ENCODE assay signal across 9 cellular contexts in genomic region chr7:105269397-105269796, GRCh38.
DNase-seq lines count a peak whose midpoint lies in the region; ATAC-seq and TF ChIP-seq lines count a peak whose summit lies in the region.
"Had no signal": no experiment of that assay in that cellular context is flagged by ENCODE, and none has a peak within 500 bp of the region (broad histone marks: within the 10 kb centered on the region; RNA-seq: fewer than 3 reads in every experiment).

No MANE protein-coding gene starts in this region.

- no peak for TF ChIP-seq CTCF in kidney epithelial cell (IDR thresholded peaks at IDR 0.05; ENCODE audit: insufficient read depth, low read length, poor library complexity, severe bottlenecking)
- TF ChIP-seq CTCF in testis (IDR thresholded peaks at IDR 0.05), result no peak

- peak; percentile 53 for DNase-seq in NCI-H1092 treated with DMSO at 0.1 percent for 48 hours (lab: John Stamatoyannopoulos, UW)
- no peak for DNase-seq in NCI-H1092 (lab: John Stamatoyannopoulos, UW)
- DNase-seq in activated naive CD8-positive, alpha-beta T cell treated with anti-CD3 and anti-CD28 coated beads, Interleukin-2, amount 50 U/mL, for 24 hours, result no peak
- no peak for DNase-seq in kidney epithelial cell (ENCODE audit: low read depth)
- DNase-seq in testis, result no peak
- DNase-seq in DMS79 (lab: John Stamatoyannopoulos, UW), result no peak
- no peak for DNase-seq in GDM1 (lab: John Stamatoyannopoulos, UW)

- no peak for TF ChIP-seq POLR2A in testis (IDR thresholded peaks at IDR 0.05)

- peak overlapping the region; percentile 57 to 74 for H3K27ac ChIP-seq in testis
- H3K27ac ChIP-seq: C4-2B had no signal

- no peaks in the 10 kb centered on the region for H3K9me3 ChIP-seq in testis

- no peaks in the 10 kb centered on the region for H3K36me3 Mint-ChIP-seq in activated naive CD8-positive, alpha-beta T cell treated with anti-CD3 and anti-CD28 coated beads, Interleukin-2, amount 50 U/mL, for 24 hours (ENCODE audit: low read depth)

- ATAC-seq in HG03378 (IDR thresholded peaks at IDR 0.05; ENCODE audit: unreplicated experiment), result peak; percentile 14
- ATAC-seq in activated naive CD8-positive, alpha-beta T cell treated with anti-CD3 and anti-CD28 coated beads, Interleukin-2, amount 50 U/mL, for 24 hours, result no peak

- 15 to 20% methylated on average over 3 of the region's 3 CpGs for WGBS in testis, 2 donors

- no peaks in the 10 kb centered on the region for H3K36me3 ChIP-seq in kidney epithelial cell (ENCODE audit: control insufficient read depth, insufficient read depth, low read length)
- no peaks in the 10 kb centered on the region for H3K36me3 ChIP-seq in testis (ENCODE audit: low read depth, missing control alignments)

- no peaks in the 10 kb centered on the region for H3K27me3 Mint-ChIP-seq in activated naive CD8-positive, alpha-beta T cell treated with anti-CD3 and anti-CD28 coated beads, Interleukin-2, amount 50 U/mL, for 24 hours

- peak overlapping the region; percentile 79 for H3K4me3 Mint-ChIP-seq in activated naive CD8-positive, alpha-beta T cell treated with anti-CD3 and anti-CD28 coated beads, Interleukin-2, amount 50 U/mL, for 24 hours

- intact Hi-C loops in testis (cut with DNase I; ENCODE audit: low total_unique reads), result no loop called here

- H3K4me3 ChIP-seq in kidney epithelial cell (ENCODE audit: low read depth, low read length) (peak overlapping the region; percentile 19), testis (peak overlapping the region in 1 of 2 donors; percentile 30)

- H3K4me1 ChIP-seq in testis, result peaks cover 20% of the 10 kb centered on the region

- no peaks in the 10 kb centered on the region for H3K9me3 Mint-ChIP-seq in activated naive CD8-positive, alpha-beta T cell treated with anti-CD3 and anti-CD28 coated beads, Interleukin-2, amount 50 U/mL, for 24 hours

- peak overlapping the region; percentile 87 for H3K27ac Mint-ChIP-seq in activated naive CD8-positive, alpha-beta T cell treated with anti-CD3 and anti-CD28 coated beads, Interleukin-2, amount 50 U/mL, for 24 hours

- H3K27me3 ChIP-seq in kidney epithelial cell (ENCODE audit: control insufficient read depth, insufficient read depth, low read length) (no peaks in the 10 kb centered on the region), testis (no peaks in the 10 kb centered on the region)

- H3K4me1 Mint-ChIP-seq in activated naive CD8-positive, alpha-beta T cell treated with anti-CD3 and anti-CD28 coated beads, Interleukin-2, amount 50 U/mL, for 24 hours, result peaks cover 49% of the 10 kb centered on the region
